Comparison of ENCODE assay signal across 1 cellular context in genomic region chr16:86951831-86952598, GRCh38.
TF ChIP-seq lines count a peak whose summit lies in the region.

No MANE protein-coding gene starts in this region.

TF ChIP-seq in HCT116, 20 proteins besides CTCF, POLR2A, EP300 and RAD21 (continued from another document):
- TF ChIP-seq ZBTB33 (IDR thresholded peaks at IDR 0.05; ENCODE audit: extremely low read depth, insufficient replicate concordance, low read length) (no peak), YY1 (IDR thresholded peaks at IDR 0.05; ENCODE audit: extremely low read depth, insufficient replicate concordance, low read depth, low read length) (no peak), REST (IDR thresholded peaks at IDR 0.05; ENCODE audit: low read depth) (no peak), SP1 (IDR thresholded peaks at IDR 0.05; ENCODE audit: low read depth) (peak; percentile 39; the same call in 1 of the 2 replicates)
